Comparison of ENCODE assay signal across 8 cellular contexts in genomic region chr2:157839162-157839801, GRCh38. TPM values are rescaled to one million over a fixed set of nuclear protein-coding genes. Genes with fewer than 3 reads are reported as not detected.
DNase-seq lines count a peak whose midpoint lies in the region; ATAC-seq and TF ChIP-seq lines count a peak whose summit lies in the region.

No MANE protein-coding gene starts in this region.

- no peaks in the 10 kb centered on the region for H3K9me3 ChIP-seq in vagina

- peak; percentile 58 for ATAC-seq in Right ventricle myocardium inferior
- ATAC-seq in SK-N-SH treated with all-trans-retinoic acid at 6 μM for 48 hours: peak; percentile 69

- H3K4me1 Mint-ChIP-seq in activated naive CD4-positive, alpha-beta T cell treated with anti-CD3 and anti-CD28 coated beads, Interleukin-2, amount 10 ng/mL, durations not matched to agents 7 days and 5 days: peaks cover 40% of the 10 kb centered on the region

- no peaks in the 10 kb centered on the region for H3K36me3 ChIP-seq in vagina

- intact Hi-C loops in Right ventricle myocardium inferior (cut with DNase I) (loop anchor here (5.0 kb wide), 1 partner anchor 93 kb away; no protein-coding TSS in a partner anchor), cardiac septum (cut with DNase I) (loop anchor here (5.0 kb wide), 1 partner anchor 52 kb away; no protein-coding TSS in a partner anchor), vagina (cut with DNase I) (no loop called here)

- no peaks in the 10 kb centered on the region for H3K27me3 Mint-ChIP-seq in activated naive CD4-positive, alpha-beta T cell treated with anti-CD3 and anti-CD28 coated beads, Interleukin-2, amount 10 ng/mL, durations not matched to agents 7 days and 5 days

- CTCF ChIA-PET in activated naive CD4-positive, alpha-beta T cell treated with anti-CD3 and anti-CD28 coated beads, Interleukin-2, amount 10 ng/mL, durations not matched to agents 7 days and 5 days (lab: Charles Lee): interaction anchor here (1.7 kb wide), 1 partner anchor 37 kb away, joined by 6 read pairs; the partner anchor contains the start of gene ACVR1

- H3K4me3 ChIP-seq in vagina: no peak overlapping the region

- H3K9me3 Mint-ChIP-seq in activated naive CD4-positive, alpha-beta T cell treated with anti-CD3 and anti-CD28 coated beads, Interleukin-2, amount 10 ng/mL, durations not matched to agents 7 days and 5 days: no peaks in the 10 kb centered on the region

- no peak for TF ChIP-seq CTCF in vagina (IDR thresholded peaks at IDR 0.05)

- no peak for DNase-seq in Right ventricle myocardium inferior (ENCODE audit: missing footprints)
- DNase-seq in cardiac septum (ENCODE audit: low spot score): no peak
- DNase-seq in hepatic stellate cell (ENCODE audit: low spot score): peak; percentile 33
- no peak for DNase-seq in vagina (ENCODE audit: extremely low spot score in 2 of 2)
- no peak for DNase-seq in activated T-cell treated with anti-CD3 and anti-CD28 coated beads for 4 hours
- DNase-seq in inferior parietal cortex (ENCODE audit: extremely low spot score): no peak
- no peak for DNase-seq in activated naive CD4-positive, alpha-beta T cell treated with anti-CD3 and anti-CD28 coated beads, Interleukin-2, amount 10 ng/mL, durations not matched to agents 7 days and 5 days

- peaks cover 65% of the 10 kb centered on the region for H3K36me3 Mint-ChIP-seq in activated naive CD4-positive, alpha-beta T cell treated with anti-CD3 and anti-CD28 coated beads, Interleukin-2, amount 10 ng/mL, durations not matched to agents 7 days and 5 days

- no peak overlapping the region for H3K27ac Mint-ChIP-seq in activated naive CD4-positive, alpha-beta T cell treated with anti-CD3 and anti-CD28 coated beads, Interleukin-2, amount 10 ng/mL, durations not matched to agents 7 days and 5 days

- peaks cover 78% of the 10 kb centered on the region for H3K4me1 ChIP-seq in vagina

- no peak overlapping the region for H3K4me3 Mint-ChIP-seq in activated naive CD4-positive, alpha-beta T cell treated with anti-CD3 and anti-CD28 coated beads, Interleukin-2, amount 10 ng/mL, durations not matched to agents 7 days and 5 days

- no peaks in the 10 kb centered on the region for H3K27me3 ChIP-seq in vagina

- H3K27ac ChIP-seq in vagina: peak overlapping the region; percentile 76

- no peak for TF ChIP-seq POLR2A in vagina (IDR thresholded peaks at IDR 0.05)

TF ChIP-seq in SK-N-SH treated with all-trans-retinoic acid at 6 μM for 48 hours, 23 proteins besides CTCF, POLR2A, EP300 and RAD21:
- TF ChIP-seq OSR1 (CRISPR knock-in tag; IDR thresholded peaks at IDR 0.05) (no peak), TCF4 (CRISPR knock-in tag; IDR thresholded peaks at IDR 0.05; ENCODE audit: borderline replicate concordance) (0 out of 2 replicates have a peak, but pooled peaks have one; percentile 15), ESRRG (CRISPR knock-in tag; IDR thresholded peaks at IDR 0.05) (no peak)

RNA-seq across cellular contexts. Expression of gene ACVR1, which starts 36.8 kb away (rescaled TPM):
- total RNA-seq in Right ventricle myocardium inferior (25.3 TPM), cardiac septum (22.7 TPM), vagina (25.8 TPM)
